1 cellular context compared by ENCODE assay signal in genomic region chr11:8682219-8683114, GRCh38.
A peak's percentile ranks its signal among the peaks of the same experiment; 100 is the strongest.
TF ChIP-seq lines count a peak whose summit lies in the region.

Gene RPL27A (plus strand): TSS chr11:8682792. CDS start chr11:8682814, 22 bp downstream.
Gene TRIM66 (minus strand): TSS chr11:8682665. CDS start chr11:8672274, 10,391 bp downstream.

TF ChIP-seq in HepG2, 621 proteins besides CTCF, POLR2A, EP300 and RAD21 (continued from another document and continues in another):
- no peak; the same call in 1 of the 2 replicates for TF ChIP-seq ZNF12 (CRISPR knock-in tag; IDR thresholded peaks at IDR 0.05)
- TF ChIP-seq U2AF1 (optimal IDR thresholded peaks at IDR 0.05; ENCODE audit: low read depth, low read length) = no peak
- no peak for TF ChIP-seq CENPT (CRISPR knock-in tag; IDR thresholded peaks at IDR 0.05; ENCODE audit: low read depth)
- TF ChIP-seq CBX1 (IDR thresholded peaks at IDR 0.05; ENCODE audit: low read depth) = no peak
- no peak for TF ChIP-seq HNRNPUL1 (IDR thresholded peaks at IDR 0.05; ENCODE audit: low read depth, low read length)
- TF ChIP-seq ZSCAN12 (CRISPR knock-in tag; IDR thresholded peaks at IDR 0.05) = peak; percentile 59; the same call in 1 of the 2 replicates
- 0 out of 2 replicates have a peak, but pooled peaks have one; percentile 41 for TF ChIP-seq KDM3A (CRISPR knock-in tag; IDR thresholded peaks at IDR 0.05; ENCODE audit: low read depth)
- no peak for TF ChIP-seq ZNF292 (CRISPR knock-in tag; IDR thresholded peaks at IDR 0.05; ENCODE audit: borderline replicate concordance, low read depth)
- 0 out of 2 replicates have a peak, but pooled peaks have one; percentile 49 for TF ChIP-seq ZNF296 (CRISPR knock-in tag; conservative IDR thresholded peaks at IDR 0.05)
- TF ChIP-seq SKI (IDR thresholded peaks at IDR 0.05; ENCODE audit: partially characterized antibody) = no peak
- peak; percentile 90 for TF ChIP-seq MED8 (CRISPR knock-in tag; IDR thresholded peaks at IDR 0.05; ENCODE audit: insufficient replicate concordance)
- peak; percentile 80 for TF ChIP-seq YY1 (IDR thresholded peaks at IDR 0.05; ENCODE audit: insufficient read depth, insufficient replicate concordance, low read depth, low read length)
- no peak for TF ChIP-seq ZNF354B (CRISPR knock-in tag; IDR thresholded peaks at IDR 0.05)
- no peak for TF ChIP-seq NBN (conservative IDR thresholded peaks at IDR 0.05)
- no peak for TF ChIP-seq ATF7 (IDR thresholded peaks at IDR 0.05)
- TF ChIP-seq ATF7 (CRISPR knock-in tag; IDR thresholded peaks at IDR 0.05) = no peak
- TF ChIP-seq SCMH1 (CRISPR knock-in tag; IDR thresholded peaks at IDR 0.05; ENCODE audit: borderline replicate concordance) = no peak
- TF ChIP-seq, protein P1, sequence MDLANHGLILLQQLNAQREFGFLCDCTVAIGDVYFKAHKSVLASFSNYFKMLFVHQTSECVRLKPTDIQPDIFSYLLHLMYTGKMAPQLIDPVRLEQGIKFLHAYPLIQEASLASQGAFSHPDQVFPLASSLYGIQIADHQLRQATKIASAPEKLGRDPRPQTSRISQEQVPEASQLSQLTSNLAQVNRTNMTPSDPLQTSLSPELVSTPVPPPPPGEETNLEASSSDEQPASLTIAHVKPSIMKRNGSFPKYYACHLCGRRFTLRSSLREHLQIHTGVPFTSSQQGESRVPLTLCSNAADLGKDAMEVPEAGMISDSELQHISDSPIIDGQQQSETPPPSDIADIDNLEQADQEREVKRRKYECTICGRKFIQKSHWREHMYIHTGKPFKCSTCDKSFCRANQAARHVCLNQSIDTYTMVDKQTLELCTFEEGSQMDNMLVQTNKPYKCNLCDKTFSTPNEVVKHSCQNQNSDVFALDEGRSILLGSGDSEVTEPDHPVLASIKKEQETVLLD (CRISPR knock-in tag; IDR thresholded peaks at IDR 0.05; ENCODE audit: low read depth) = peak; percentile 19; the same call in 1 of the 2 replicates
- TF ChIP-seq THAP7 (CRISPR knock-in tag; IDR thresholded peaks at IDR 0.05) = peak; percentile 87
- no peak for TF ChIP-seq ZNF260 (CRISPR knock-in tag; IDR thresholded peaks at IDR 0.05; ENCODE audit: borderline replicate concordance, low read depth)
- peak; percentile 81; the same call in 1 of the 2 replicates for TF ChIP-seq HNRNPL (IDR thresholded peaks at IDR 0.05; ENCODE audit: low read depth, low read length)
- TF ChIP-seq RBM22 (optimal IDR thresholded peaks at IDR 0.05; ENCODE audit: low read length) = no peak
- TF ChIP-seq, protein P2, sequence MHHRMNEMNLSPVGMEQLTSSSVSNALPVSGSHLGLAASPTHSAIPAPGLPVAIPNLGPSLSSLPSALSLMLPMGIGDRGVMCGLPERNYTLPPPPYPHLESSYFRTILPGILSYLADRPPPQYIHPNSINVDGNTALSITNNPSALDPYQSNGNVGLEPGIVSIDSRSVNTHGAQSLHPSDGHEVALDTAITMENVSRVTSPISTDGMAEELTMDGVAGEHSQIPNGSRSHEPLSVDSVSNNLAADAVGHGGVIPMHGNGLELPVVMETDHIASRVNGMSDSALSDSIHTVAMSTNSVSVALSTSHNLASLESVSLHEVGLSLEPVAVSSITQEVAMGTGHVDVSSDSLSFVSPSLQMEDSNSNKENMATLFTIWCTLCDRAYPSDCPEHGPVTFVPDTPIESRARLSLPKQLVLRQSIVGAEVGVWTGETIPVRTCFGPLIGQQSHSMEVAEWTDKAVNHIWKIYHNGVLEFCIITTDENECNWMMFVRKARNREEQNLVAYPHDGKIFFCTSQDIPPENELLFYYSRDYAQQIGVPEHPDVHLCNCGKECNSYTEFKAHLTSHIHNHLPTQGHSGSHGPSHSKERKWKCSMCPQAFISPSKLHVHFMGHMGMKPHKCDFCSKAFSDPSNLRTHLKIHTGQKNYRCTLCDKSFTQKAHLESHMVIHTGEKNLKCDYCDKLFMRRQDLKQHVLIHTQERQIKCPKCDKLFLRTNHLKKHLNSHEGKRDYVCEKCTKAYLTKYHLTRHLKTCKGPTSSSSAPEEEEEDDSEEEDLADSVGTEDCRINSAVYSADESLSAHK (CRISPR knock-in tag; IDR thresholded peaks at IDR 0.05; ENCODE audit: borderline replicate concordance) = no peak
- 0 out of 2 replicates have a peak, but pooled peaks have one; percentile 59 for TF ChIP-seq ZBTB7A (CRISPR knock-in tag; IDR thresholded peaks at IDR 0.05)
- TF ChIP-seq KLF15 (CRISPR knock-in tag; IDR thresholded peaks at IDR 0.05; ENCODE audit: borderline replicate concordance) = no peak
- peak; percentile 12; the same call in 1 of the 2 replicates for TF ChIP-seq HDAC2 (CRISPR knock-in tag; IDR thresholded peaks at IDR 0.05)
- no peak for TF ChIP-seq JARID2 (CRISPR knock-in tag; IDR thresholded peaks at IDR 0.05; ENCODE audit: insufficient replicate concordance)
- no peak for TF ChIP-seq TBL1XR1 (IDR thresholded peaks at IDR 0.05; ENCODE audit: borderline replicate concordance, low read length, partially characterized antibody)
- TF ChIP-seq ZNF101 (CRISPR knock-in tag; IDR thresholded peaks at IDR 0.05; ENCODE audit: borderline replicate concordance, low read depth) = 0 out of 2 replicates have a peak, but pooled peaks have one; percentile 71
- TF ChIP-seq ZNF263 (CRISPR knock-in tag; IDR thresholded peaks at IDR 0.05) = peak; percentile 67; the same call in 1 of the 2 replicates
- no peak for TF ChIP-seq ZNF589 (CRISPR knock-in tag; conservative IDR thresholded peaks at IDR 0.05)
- peak; percentile 91 for TF ChIP-seq ZNF772 (CRISPR knock-in tag; IDR thresholded peaks at IDR 0.05)
- TF ChIP-seq, protein P3, sequence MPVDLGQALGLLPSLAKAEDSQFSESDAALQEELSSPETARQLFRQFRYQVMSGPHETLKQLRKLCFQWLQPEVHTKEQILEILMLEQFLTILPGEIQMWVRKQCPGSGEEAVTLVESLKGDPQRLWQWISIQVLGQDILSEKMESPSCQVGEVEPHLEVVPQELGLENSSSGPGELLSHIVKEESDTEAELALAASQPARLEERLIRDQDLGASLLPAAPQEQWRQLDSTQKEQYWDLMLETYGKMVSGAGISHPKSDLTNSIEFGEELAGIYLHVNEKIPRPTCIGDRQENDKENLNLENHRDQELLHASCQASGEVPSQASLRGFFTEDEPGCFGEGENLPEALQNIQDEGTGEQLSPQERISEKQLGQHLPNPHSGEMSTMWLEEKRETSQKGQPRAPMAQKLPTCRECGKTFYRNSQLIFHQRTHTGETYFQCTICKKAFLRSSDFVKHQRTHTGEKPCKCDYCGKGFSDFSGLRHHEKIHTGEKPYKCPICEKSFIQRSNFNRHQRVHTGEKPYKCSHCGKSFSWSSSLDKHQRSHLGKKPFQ (CRISPR knock-in tag; IDR thresholded peaks at IDR 0.05; ENCODE audit: insufficient replicate concordance) = no peak
- peak; percentile 93 for TF ChIP-seq ELF1 (CRISPR knock-in tag; IDR thresholded peaks at IDR 0.05)
- TF ChIP-seq SMAD3 (CRISPR knock-in tag; IDR thresholded peaks at IDR 0.05) = no peak; the same call in 1 of the 2 replicates
- TF ChIP-seq ZNF382 (CRISPR knock-in tag; IDR thresholded peaks at IDR 0.05; ENCODE audit: borderline replicate concordance) = no peak
- TF ChIP-seq ZNF644 (CRISPR knock-in tag; IDR thresholded peaks at IDR 0.05; ENCODE audit: low read depth) = no peak
- peak; percentile 70 for TF ChIP-seq ZGPAT (CRISPR knock-in tag; IDR thresholded peaks at IDR 0.05)
- TF ChIP-seq NFKB2 (CRISPR knock-in tag; IDR thresholded peaks at IDR 0.05; ENCODE audit: borderline replicate concordance) = peak; percentile 43; the same call in 1 of the 2 replicates
- TF ChIP-seq GMEB2 (CRISPR knock-in tag; IDR thresholded peaks at IDR 0.05; ENCODE audit: low read depth) = no peak
- TF ChIP-seq GPN1 (CRISPR knock-in tag; IDR thresholded peaks at IDR 0.05; ENCODE audit: borderline replicate concordance) = no peak
- TF ChIP-seq, protein P4, sequence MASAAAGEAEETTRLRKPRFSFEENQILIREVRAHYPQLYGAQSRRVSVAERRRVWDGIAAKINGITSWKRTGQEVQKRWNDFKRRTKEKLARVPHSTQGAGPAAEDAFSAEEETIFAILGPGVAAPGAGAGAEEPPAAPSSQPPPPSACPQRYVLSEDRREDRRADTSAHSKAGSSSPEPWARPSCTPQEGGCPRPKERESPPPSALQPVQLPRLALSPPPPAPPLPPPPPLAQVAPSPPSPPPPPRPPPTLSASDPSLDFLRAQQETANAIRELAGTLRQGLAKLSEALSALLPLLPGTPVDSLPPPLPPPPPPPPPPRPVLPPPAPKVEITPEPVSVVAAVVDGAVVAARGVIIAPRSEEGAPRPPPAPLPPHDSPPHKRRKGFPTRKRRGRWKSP (CRISPR knock-in tag; IDR thresholded peaks at IDR 0.05) = peak; percentile 67; the same call in 1 of the 2 replicates
- TF ChIP-seq ATRX (CRISPR knock-in tag; IDR thresholded peaks at IDR 0.05; ENCODE audit: borderline replicate concordance) = no peak
- TF ChIP-seq, protein P5, sequence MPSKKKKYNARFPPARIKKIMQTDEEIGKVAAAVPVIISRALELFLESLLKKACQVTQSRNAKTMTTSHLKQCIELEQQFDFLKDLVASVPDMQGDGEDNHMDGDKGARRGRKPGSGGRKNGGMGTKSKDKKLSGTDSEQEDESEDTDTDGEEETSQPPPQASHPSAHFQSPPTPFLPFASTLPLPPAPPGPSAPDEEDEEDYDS (CRISPR knock-in tag; IDR thresholded peaks at IDR 0.05) = peak; percentile 97
- TF ChIP-seq, protein P6, sequence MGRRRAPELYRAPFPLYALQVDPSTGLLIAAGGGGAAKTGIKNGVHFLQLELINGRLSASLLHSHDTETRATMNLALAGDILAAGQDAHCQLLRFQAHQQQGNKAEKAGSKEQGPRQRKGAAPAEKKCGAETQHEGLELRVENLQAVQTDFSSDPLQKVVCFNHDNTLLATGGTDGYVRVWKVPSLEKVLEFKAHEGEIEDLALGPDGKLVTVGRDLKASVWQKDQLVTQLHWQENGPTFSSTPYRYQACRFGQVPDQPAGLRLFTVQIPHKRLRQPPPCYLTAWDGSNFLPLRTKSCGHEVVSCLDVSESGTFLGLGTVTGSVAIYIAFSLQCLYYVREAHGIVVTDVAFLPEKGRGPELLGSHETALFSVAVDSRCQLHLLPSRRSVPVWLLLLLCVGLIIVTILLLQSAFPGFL (CRISPR knock-in tag; IDR thresholded peaks at IDR 0.05) = no peak
- TF ChIP-seq ESRRA (CRISPR knock-in tag; IDR thresholded peaks at IDR 0.05; ENCODE audit: low read depth) = peak; percentile 61
- TF ChIP-seq ZNF749 (CRISPR knock-in tag; IDR thresholded peaks at IDR 0.05; ENCODE audit: borderline replicate concordance) = peak; percentile 61
- peak; percentile 16; the same call in 1 of the 2 replicates for TF ChIP-seq TARDBP (CRISPR knock-in tag; IDR thresholded peaks at IDR 0.05)
- TF ChIP-seq, protein P7, sequence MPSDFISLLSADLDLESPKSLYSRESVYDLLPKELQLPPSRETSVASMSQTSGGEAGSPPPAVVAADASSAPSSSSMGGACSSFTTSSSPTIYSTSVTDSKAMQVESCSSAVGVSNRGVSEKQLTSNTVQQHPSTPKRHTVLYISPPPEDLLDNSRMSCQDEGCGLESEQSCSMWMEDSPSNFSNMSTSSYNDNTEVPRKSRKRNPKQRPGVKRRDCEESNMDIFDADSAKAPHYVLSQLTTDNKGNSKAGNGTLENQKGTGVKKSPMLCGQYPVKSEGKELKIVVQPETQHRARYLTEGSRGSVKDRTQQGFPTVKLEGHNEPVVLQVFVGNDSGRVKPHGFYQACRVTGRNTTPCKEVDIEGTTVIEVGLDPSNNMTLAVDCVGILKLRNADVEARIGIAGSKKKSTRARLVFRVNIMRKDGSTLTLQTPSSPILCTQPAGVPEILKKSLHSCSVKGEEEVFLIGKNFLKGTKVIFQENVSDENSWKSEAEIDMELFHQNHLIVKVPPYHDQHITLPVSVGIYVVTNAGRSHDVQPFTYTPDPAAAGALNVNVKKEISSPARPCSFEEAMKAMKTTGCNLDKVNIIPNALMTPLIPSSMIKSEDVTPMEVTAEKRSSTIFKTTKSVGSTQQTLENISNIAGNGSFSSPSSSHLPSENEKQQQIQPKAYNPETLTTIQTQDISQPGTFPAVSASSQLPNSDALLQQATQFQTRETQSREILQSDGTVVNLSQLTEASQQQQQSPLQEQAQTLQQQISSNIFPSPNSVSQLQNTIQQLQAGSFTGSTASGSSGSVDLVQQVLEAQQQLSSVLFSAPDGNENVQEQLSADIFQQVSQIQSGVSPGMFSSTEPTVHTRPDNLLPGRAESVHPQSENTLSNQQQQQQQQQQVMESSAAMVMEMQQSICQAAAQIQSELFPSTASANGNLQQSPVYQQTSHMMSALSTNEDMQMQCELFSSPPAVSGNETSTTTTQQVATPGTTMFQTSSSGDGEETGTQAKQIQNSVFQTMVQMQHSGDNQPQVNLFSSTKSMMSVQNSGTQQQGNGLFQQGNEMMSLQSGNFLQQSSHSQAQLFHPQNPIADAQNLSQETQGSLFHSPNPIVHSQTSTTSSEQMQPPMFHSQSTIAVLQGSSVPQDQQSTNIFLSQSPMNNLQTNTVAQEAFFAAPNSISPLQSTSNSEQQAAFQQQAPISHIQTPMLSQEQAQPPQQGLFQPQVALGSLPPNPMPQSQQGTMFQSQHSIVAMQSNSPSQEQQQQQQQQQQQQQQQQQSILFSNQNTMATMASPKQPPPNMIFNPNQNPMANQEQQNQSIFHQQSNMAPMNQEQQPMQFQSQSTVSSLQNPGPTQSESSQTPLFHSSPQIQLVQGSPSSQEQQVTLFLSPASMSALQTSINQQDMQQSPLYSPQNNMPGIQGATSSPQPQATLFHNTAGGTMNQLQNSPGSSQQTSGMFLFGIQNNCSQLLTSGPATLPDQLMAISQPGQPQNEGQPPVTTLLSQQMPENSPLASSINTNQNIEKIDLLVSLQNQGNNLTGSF (CRISPR knock-in tag; IDR thresholded peaks at IDR 0.05) = peak; percentile 51; the same call in 1 of the 2 replicates
